In the genomic region with DNA sequence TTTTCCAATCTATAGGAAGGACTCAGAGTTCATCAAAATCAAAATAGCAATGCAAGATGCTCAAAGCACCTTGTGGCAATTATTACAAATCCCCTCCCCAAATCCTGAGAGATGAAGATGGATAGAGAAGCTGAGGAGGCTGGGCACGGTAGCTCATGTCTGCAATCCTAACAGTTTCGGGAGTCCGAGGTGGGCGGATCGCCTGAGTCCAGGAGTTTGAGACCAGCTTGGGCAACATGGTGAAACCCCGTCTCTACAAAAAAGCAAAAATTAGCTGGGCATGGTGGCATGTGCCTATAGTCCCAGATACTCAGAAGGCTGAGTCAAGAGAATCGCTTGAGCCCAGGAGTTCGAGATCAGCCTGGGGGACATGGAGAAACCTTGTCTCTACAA, we compare ENCODE assay signal across 16 cellular contexts. TPM values are rescaled to one million over a fixed set of nuclear protein-coding genes. Genes with fewer than 3 reads are reported as not detected.
DNase-seq lines count a peak whose midpoint lies in the region; ATAC-seq, FAIRE-seq and TF ChIP-seq lines count a peak whose summit lies in the region.
"Had no signal": no experiment of that assay in that cellular context is flagged by ENCODE, and none has a peak within 500 bp of the region (broad histone marks: within the 10 kb centered on the region; RNA-seq: fewer than 3 reads in every experiment).

No MANE protein-coding gene starts in this region.

- H3K4me3 ChIP-seq in right lobe of liver (no peak overlapping the region), HepG2 (replicated peaks in 1 of 3; ENCODE audit: insufficient read depth in 1 of 3, low read depth in 2 of 3, low read length in 3 of 3) (no peak overlapping the region), osteoblast (ENCODE audit: insufficient read depth, low read length) (no peak overlapping the region), mammary epithelial cell (replicated peaks in 1 of 3; ENCODE audit: insufficient read depth in 1 of 3, low read depth in 2 of 3, low read length in 3 of 3) (no peak overlapping the region)
- H3K4me3 ChIP-seq: BLaER1, GM12878, GM23248 had no signal

- peaks cover 4% of the 10 kb centered on the region for H3K27me3 Mint-ChIP-seq in brain
- H3K27me3 Mint-ChIP-seq in activated CD4-positive, alpha-beta memory T cell treated with anti-CD3 and anti-CD28 coated beads for 36 hours = no peaks in the 10 kb centered on the region

- POLR2A ChIA-PET in HepG2 (lab: Yijun Ruan, JAX) = interaction anchor here (0.7 to 1.7 kb wide), 2 partner anchors 34 to 74 kb away, joined by 4 to 8 read pairs; partner anchors contain the start of gene GAA
- POLR2A ChIA-PET in activated CD4-positive, alpha-beta memory T cell treated with anti-CD3 and anti-CD28 coated beads for 36 hours (lab: Charles Lee) = no interaction called here

- no peaks in the 10 kb centered on the region for H3K9me3 ChIP-seq in right lobe of liver
- no peaks in the 10 kb centered on the region for H3K9me3 ChIP-seq in HepG2 (ENCODE audit: low read length)
- H3K9me3 ChIP-seq in osteoblast (ENCODE audit: low read depth, low read length) = no peaks in the 10 kb centered on the region
- no peaks in the 10 kb centered on the region for H3K9me3 ChIP-seq in mammary epithelial cell (replicated peaks; ENCODE audit: insufficient read depth, low read length)
- H3K9me3 ChIP-seq: BLaER1 had no signal

- dilution Hi-C loops in mammary epithelial cell (cut with HindIII; ENCODE audit: low sequenced_read_pairs) = no loop called here

- peaks cover 3 to 63% (median 28%) of the 10 kb centered on the region in 4 donors for H3K4me1 ChIP-seq in right lobe of liver
- H3K4me1 ChIP-seq in HepG2 (ENCODE audit: insufficient read depth, low read length) = peaks cover 74% of the 10 kb centered on the region
- H3K4me1 ChIP-seq in osteoblast (ENCODE audit: insufficient read depth, low read length) = peaks cover 23% of the 10 kb centered on the region
- H3K4me1 ChIP-seq in mammary epithelial cell (ENCODE audit: insufficient read depth, low read length) = peaks cover 12% of the 10 kb centered on the region

- H3K79me2 ChIP-seq in HepG2 (ENCODE audit: insufficient read depth, low read length) (peaks cover 30% of the 10 kb centered on the region), osteoblast (ENCODE audit: insufficient read depth, low read length) (peaks cover 64% of the 10 kb centered on the region), mammary epithelial cell (ENCODE audit: insufficient read depth, low read length) (peaks cover 52% of the 10 kb centered on the region)

- H3K4me2 ChIP-seq in HepG2 (ENCODE audit: low read depth, low read length) = no peak overlapping the region
- H3K4me2 ChIP-seq in osteoblast (ENCODE audit: insufficient read depth, low read length) = no peak overlapping the region
- H3K4me2 ChIP-seq in mammary epithelial cell (ENCODE audit: insufficient read depth, low read depth, low read length) = no peak overlapping the region
- H3K4me2 ChIP-seq: BLaER1 had no signal

- H3K27ac Mint-ChIP-seq in brain = peak overlapping the region; percentile 25 to 89 (median 43)
- H3K27ac Mint-ChIP-seq in activated CD4-positive, alpha-beta memory T cell treated with anti-CD3 and anti-CD28 coated beads for 36 hours = no peak overlapping the region
- H3K27ac Mint-ChIP-seq: CD4-positive, CD25-positive, alpha-beta regulatory T cell had no signal

- peak overlapping the region in 2 of 5 experiments; percentile 4 to 45 for H3K4me3 Mint-ChIP-seq in brain
- H3K4me3 Mint-ChIP-seq in activated CD4-positive, alpha-beta memory T cell treated with anti-CD3 and anti-CD28 coated beads for 36 hours = no peak overlapping the region
- H3K4me3 Mint-ChIP-seq: CD4-positive, CD25-positive, alpha-beta regulatory T cell had no signal

- 93% methylated on average over 8 of the region's 8 CpGs for WGBS in right lobe of liver (ENCODE audit: insufficient coverage, low coverage, low lambda C conversion rate, missing lambda C conversion rate)
- 92% methylated on average over 8 of the region's 8 CpGs for WGBS in HepG2 (ENCODE audit: low lambda C conversion rate)
- WGBS in mammary epithelial cell (ENCODE audit: low coverage, missing lambda C conversion rate) = 96% methylated on average over 8 of the region's 8 CpGs

- no peak for TF ChIP-seq CTCF in right lobe of liver (IDR thresholded peaks at IDR 0.05)
- TF ChIP-seq CTCF in HepG2 (CRISPR knock-in tag; IDR thresholded peaks at IDR 0.05) = no peak
- TF ChIP-seq CTCF in brain (conservative IDR thresholded peaks at IDR 0.05) = no peak
- no peak for TF ChIP-seq CTCF in osteoblast (IDR thresholded peaks at IDR 0.05; ENCODE audit: extremely low read depth, low read depth, low read length)
- no peak for TF ChIP-seq CTCF in mammary epithelial cell (conservative IDR thresholded peaks at IDR 0.05 in 1 of 2, IDR thresholded peaks at IDR 0.05 in 1 of 2; ENCODE audit: extremely low read depth in 1 of 2, insufficient read depth in 1 of 2, low read depth in 1 of 2, low read length in 2 of 2)

- BruUV-seq in HepG2 (replicated peaks; lab: Mats Ljungman, UMichigan) = no TSS peak
- BruUV-seq in mammary epithelial cell (replicated peaks; lab: Mats Ljungman, UMichigan) = no TSS peak

- peaks cover 9% of the 10 kb centered on the region for H3K36me3 Mint-ChIP-seq in brain
- no peaks in the 10 kb centered on the region for H3K36me3 Mint-ChIP-seq in activated CD4-positive, alpha-beta memory T cell treated with anti-CD3 and anti-CD28 coated beads for 36 hours

- H2AFZ ChIP-seq in HepG2 (ENCODE audit: low read length) = no peak overlapping the region
- no peak overlapping the region for H2AFZ ChIP-seq in osteoblast (ENCODE audit: low read length)
- no peak overlapping the region for H2AFZ ChIP-seq in mammary epithelial cell (ENCODE audit: low read depth, low read length)
- H2AFZ ChIP-seq: GM23248 had no signal

- peaks cover 0 to 5% (median 0%) of the 10 kb centered on the region in 5 experiments for H3K9me3 Mint-ChIP-seq in brain
- no peaks in the 10 kb centered on the region for H3K9me3 Mint-ChIP-seq in activated CD4-positive, alpha-beta memory T cell treated with anti-CD3 and anti-CD28 coated beads for 36 hours
- H3K9me3 Mint-ChIP-seq: CD4-positive, CD25-positive, alpha-beta regulatory T cell had no signal

- TF ChIP-seq POLR2A in right lobe of liver (IDR thresholded peaks at IDR 0.05) (no peak), HepG2 (IDR thresholded peaks at IDR 0.05; ENCODE audit: insufficient read depth in 1 of 2, low read depth in 2 of 2, low read length in 2 of 2) (no peak)

- FAIRE-seq in HepG2 (lab: Jason Lieb, UNC) = no peak
- FAIRE-seq: GM12878, GM18507 had no signal

- peaks cover 17% of the 10 kb centered on the region; the same call in 1 of the 2 replicates for H4K20me1 ChIP-seq in HepG2 (ENCODE audit: insufficient read depth, low read length)
- peaks cover 52% of the 10 kb centered on the region for H4K20me1 ChIP-seq in osteoblast (ENCODE audit: insufficient read depth, low read length)
- no peaks in the 10 kb centered on the region for H4K20me1 ChIP-seq in mammary epithelial cell (ENCODE audit: insufficient read depth, low read length)

- TF ChIP-seq RAD21 in HepG2 (CRISPR knock-in tag; IDR thresholded peaks at IDR 0.05) = no peak

- intact Hi-C loops in right lobe of liver (cut with DNase I) (no loop called here), HepG2 (cut with micrococcal nuclease; ENCODE audit: unreplicated experiment) (no loop called here), mammary epithelial cell (cut with micrococcal nuclease) (no loop called here)
- intact Hi-C loops in activated CD4-positive, alpha-beta memory T cell treated with anti-CD3 and anti-CD28 coated beads for 36 hours (cut with micrococcal nuclease) = no loop called here

- ATAC-seq in right lobe of liver (no peak), HepG2 (no peak), GM19035 (IDR thresholded peaks at IDR 0.05; ENCODE audit: unreplicated experiment) (no peak)
- ATAC-seq: GM12878 had no signal

- peak overlapping the region in 2 of 3 donors; percentile 85 to 95 for H3K27ac ChIP-seq in right lobe of liver
- no peak overlapping the region for H3K27ac ChIP-seq in HepG2 (ENCODE audit: extremely low read length, insufficient read depth, low read length)
- no peak overlapping the region for H3K27ac ChIP-seq in osteoblast (ENCODE audit: low read depth, low read length)
- H3K27ac ChIP-seq in mammary epithelial cell (ENCODE audit: insufficient read depth, low read depth, low read length) = no peak overlapping the region
- H3K27ac ChIP-seq: 22Rv1, BLaER1, GM23248 had no signal

- in situ Hi-C loops in HepG2 (cut with HindIII; ENCODE audit: extremely low pct_ligation_motif_present, low pct_unique_long_range_greater_than_20kb) = no loop called here
- in situ Hi-C loops in mammary epithelial cell (cut with MboI; ENCODE audit: low sequenced_read_pairs in 2 of 2) = no loop called here

- H3K9ac ChIP-seq in HepG2 (ENCODE audit: insufficient read depth, low read depth, low read length) (no peak overlapping the region), mammary epithelial cell (ENCODE audit: insufficient read depth, low read length) (no peak overlapping the region)
- H3K9ac ChIP-seq: BLaER1, GM23248 had no signal

- DNase-seq in right lobe of liver = no peak
- no peak for DNase-seq in HepG2 (ENCODE audit: low spot score)
- DNase-seq in osteoblast (ENCODE audit: insufficient read length, low spot score, missing footprints) = peak; percentile 14
- no peak for DNase-seq in activated CD4-positive, alpha-beta memory T cell treated with anti-CD3 and anti-CD28 coated beads for 36 hours
- no peak for DNase-seq in mammary epithelial cell
- DNase-seq: AML-193; CD4-positive, CD25-positive, alpha-beta regulatory T cell; DMS79; GM23248; H7 had no signal

- no peaks in the 10 kb centered on the region for H3K27me3 ChIP-seq in right lobe of liver
- no peaks in the 10 kb centered on the region for H3K27me3 ChIP-seq in HepG2 (ENCODE audit: control insufficient read depth in 1 of 2, insufficient read depth in 2 of 2, low read length in 2 of 2)
- H3K27me3 ChIP-seq in osteoblast (ENCODE audit: insufficient read depth, low read length) = no peaks in the 10 kb centered on the region
- H3K27me3 ChIP-seq in mammary epithelial cell (ENCODE audit: insufficient read depth, low read length) = no peaks in the 10 kb centered on the region
- H3K27me3 ChIP-seq: BLaER1 had no signal

- TF ChIP-seq EP300 in HepG2 (IDR thresholded peaks at IDR 0.05; ENCODE audit: low read depth in 2 of 2, low read length in 2 of 2) (no peak), HepG2 (CRISPR knock-in tag; IDR thresholded peaks at IDR 0.05; ENCODE audit: borderline replicate concordance) (no peak)

- no peaks in the 10 kb centered on the region for H3K36me3 ChIP-seq in right lobe of liver
- H3K36me3 ChIP-seq in HepG2 (replicated peaks in 1 of 2; ENCODE audit: control insufficient read depth in 1 of 2, insufficient read depth in 2 of 2, low read length in 2 of 2) = 0 out of 5 replicates have a peak, but pooled peaks cover 0 to 2% of the 10 kb centered on the region in 2 experiments
- no peaks in the 10 kb centered on the region for H3K36me3 ChIP-seq in osteoblast (ENCODE audit: insufficient read depth, low read length)
- no peaks in the 10 kb centered on the region for H3K36me3 ChIP-seq in mammary epithelial cell (ENCODE audit: insufficient read depth, low read length)
- H3K36me3 ChIP-seq: BLaER1 had no signal

- CTCF ChIA-PET in HepG2 (lab: Yijun Ruan, JAX; ENCODE audit: low intra/inter-chr PET ratio, low total read pairs) = no interaction called here
- CTCF ChIA-PET in activated CD4-positive, alpha-beta memory T cell treated with anti-CD3 and anti-CD28 coated beads for 36 hours (lab: Charles Lee) = interaction anchor here (4.3 kb wide), 1 partner anchor 19 kb away, joined by 18 read pairs; no protein-coding TSS in a partner anchor
- CTCF ChIA-PET in mammary epithelial cell (lab: Charles Lee; ENCODE audit: low non-redundant PET) = interaction anchor here (0.5 kb wide), 1 partner anchor 11 kb away, joined by 11 read pairs; no protein-coding TSS in a partner anchor

- H3K4me1 Mint-ChIP-seq in brain = peaks cover 69% of the 10 kb centered on the region
- no peaks in the 10 kb centered on the region for H3K4me1 Mint-ChIP-seq in activated CD4-positive, alpha-beta memory T cell treated with anti-CD3 and anti-CD28 coated beads for 36 hours (ENCODE audit: low read depth)
- H3K4me1 Mint-ChIP-seq: CD4-positive, CD25-positive, alpha-beta regulatory T cell had no signal

RNA-seq across cellular contexts. Expression of gene TBC1D16, which starts 8.6 kb away (rescaled TPM):
- total RNA-seq in right lobe of liver = 10 to 100 TPM in 4 of 6 experiments, 1 to 10 TPM in 2; 5.8 to 21.0 (median 14.4) TPM
- 24.7 and 24.9 TPM in 2 replicates for total RNA-seq in HepG2 (2016; rRNA removed; fragmentation: Illumina TruSeq; extraction: Trizol)
- 4.0 and 5.5 TPM in 2 replicates for total RNA-seq in HepG2 (2016; cell fraction: cytosol; rRNA removed; fragmentation: Illumina TruSeq; extraction: Trizol; ENCODE audit: low read depth)
- 22.2 and 25.3 TPM in 2 replicates for total RNA-seq in HepG2 (2016; cell fraction: insoluble cytoplasmic fraction; rRNA removed; fragmentation: Illumina TruSeq; extraction: Trizol)
- total RNA-seq in HepG2 (2016; cell fraction: membrane; rRNA removed; fragmentation: Illumina TruSeq; extraction: Trizol) = 15.6 and 15.7 TPM in 2 replicates
- total RNA-seq in HepG2 (2016; cell fraction: nucleus; rRNA removed; fragmentation: Illumina TruSeq; extraction: Trizol) = 18.9 and 20.0 TPM in 2 replicates
- 14.9 and 18.6 TPM in 2 replicates for polyA plus RNA-seq in HepG2 (2011; rRNA removed)
- polyA plus RNA-seq in HepG2 (2011; cell fraction: cytosol; rRNA removed) = 10.0 and 12.5 TPM in 2 replicates
- 35.5 and 43.5 TPM in 2 replicates for polyA plus RNA-seq in HepG2 (2011; cell fraction: nucleus; rRNA removed)
- polyA plus RNA-seq in HepG2 (2012) = 20.5 and 25.8 TPM in 2 replicates
- 3.1 and 3.8 TPM in 2 replicates for polyA plus RNA-seq in HepG2 (2016; cell fraction: cytosol; fragmentation: Illumina TruSeq; extraction: Trizol; ENCODE audit: low read depth)
- 10.7 and 16.1 TPM in 2 replicates for polyA plus RNA-seq in HepG2 (2016; cell fraction: insoluble cytoplasmic fraction; fragmentation: Illumina TruSeq; extraction: Trizol; ENCODE audit: low read depth)
- 8.3 and 8.6 TPM in 2 replicates for polyA plus RNA-seq in HepG2 (2016; cell fraction: membrane; fragmentation: Illumina TruSeq; extraction: Trizol; ENCODE audit: low read depth)
- 19.8 and 20.3 TPM in 2 replicates for polyA plus RNA-seq in HepG2 (2016; cell fraction: nucleus; fragmentation: Illumina TruSeq; extraction: Trizol; ENCODE audit: insufficient read depth, low read depth)
- polyA minus RNA-seq in HepG2 (2011; rRNA and poly(A)+ RNA removed; ENCODE audit: low replicate concordance) = 7.0 and 54.0 TPM in 2 replicates
- 16.7 and 20.3 TPM in 2 replicates for polyA minus RNA-seq in HepG2 (2011; cell fraction: cytosol; rRNA and poly(A)+ RNA removed)
- 27.6 and 28.5 TPM in 2 replicates for polyA minus RNA-seq in HepG2 (2011; cell fraction: nucleus; rRNA and poly(A)+ RNA removed)
- 60.6 TPM for polyA plus RNA-seq in brain (ENCODE audit: insufficient read depth, low read depth, low replicate concordance)
- 63.1 and 68.8 TPM in 2 replicates for total RNA-seq in osteoblast
- total RNA-seq in activated CD4-positive, alpha-beta memory T cell treated with anti-CD3 and anti-CD28 coated beads for 36 hours = 1 to 10 TPM; 5.4 TPM
- 10 to 100 TPM; 20.7 to 28.3 TPM for total RNA-seq in mammary epithelial cell
- polyA plus RNA-seq in mammary epithelial cell = 7.5 TPM
- 33.0 TPM for polyA minus RNA-seq in mammary epithelial cell

RNA-seq across cellular contexts. Expression of gene CCDC40, which starts 9.4 kb away (rescaled TPM):
- total RNA-seq in right lobe of liver (1 to 10 TPM; 1.7 to 3.1 (median 2.1) TPM), HepG2 (2016; rRNA removed; fragmentation: Illumina TruSeq; extraction: Trizol) (3.8 and 5.5 TPM in 2 replicates), osteoblast (8.3 and 11.8 TPM in 2 replicates), mammary epithelial cell (1 to 10 TPM; 2.7 to 3.0 TPM)
- total RNA-seq in HepG2 (2016; cell fraction: cytosol; rRNA removed; fragmentation: Illumina TruSeq; extraction: Trizol; ENCODE audit: low read depth) = 46.8 and 47.3 TPM in 2 replicates
- 2.3 and 7.7 TPM in 2 replicates for total RNA-seq in HepG2 (2016; cell fraction: insoluble cytoplasmic fraction; rRNA removed; fragmentation: Illumina TruSeq; extraction: Trizol)
- total RNA-seq in HepG2 (2016; cell fraction: membrane; rRNA removed; fragmentation: Illumina TruSeq; extraction: Trizol) = 11.8 and 13.0 TPM in 2 replicates
- total RNA-seq in HepG2 (2016; cell fraction: nucleus; rRNA removed; fragmentation: Illumina TruSeq; extraction: Trizol) = 6.5 and 8.4 TPM in 2 replicates
- polyA plus RNA-seq in HepG2 (2011; rRNA removed) (4.1 and 4.8 TPM in 2 replicates), brain (ENCODE audit: insufficient read depth, low read depth, low replicate concordance) (10.0 TPM), mammary epithelial cell (0.82 TPM)
- 1.4 TPM in 2 replicates for polyA plus RNA-seq in HepG2 (2011; cell fraction: cytosol; rRNA removed)
- 17.6 and 21.2 TPM in 2 replicates for polyA plus RNA-seq in HepG2 (2011; cell fraction: nucleus; rRNA removed)
- 2.2 and 4.3 TPM in 2 replicates for polyA plus RNA-seq in HepG2 (2012)
- polyA plus RNA-seq in HepG2 (2016; cell fraction: cytosol; fragmentation: Illumina TruSeq; extraction: Trizol; ENCODE audit: low read depth) = 0.32 and 0.43 TPM in 2 replicates
- polyA plus RNA-seq in HepG2 (2016; cell fraction: insoluble cytoplasmic fraction; fragmentation: Illumina TruSeq; extraction: Trizol; ENCODE audit: low read depth) = 2.2 and 2.4 TPM in 2 replicates
- polyA plus RNA-seq in HepG2 (2016; cell fraction: membrane; fragmentation: Illumina TruSeq; extraction: Trizol; ENCODE audit: low read depth) = 0.74 and 0.84 TPM in 2 replicates
- polyA plus RNA-seq in HepG2 (2016; cell fraction: nucleus; fragmentation: Illumina TruSeq; extraction: Trizol; ENCODE audit: insufficient read depth, low read depth) = 19.3 and 21.2 TPM in 2 replicates
- polyA minus RNA-seq in HepG2 (2011; rRNA and poly(A)+ RNA removed; ENCODE audit: low replicate concordance) = 3.0 and 3.8 TPM in 2 replicates
- 1.8 and 4.1 TPM in 2 replicates for polyA minus RNA-seq in HepG2 (2011; cell fraction: cytosol; rRNA and poly(A)+ RNA removed)
- polyA minus RNA-seq in HepG2 (2011; cell fraction: nucleus; rRNA and poly(A)+ RNA removed) = 7.0 and 8.0 TPM in 2 replicates
- under 1 TPM; 0.82 to 1.00 TPM for total RNA-seq in activated CD4-positive, alpha-beta memory T cell treated with anti-CD3 and anti-CD28 coated beads for 36 hours
- not detected for polyA minus RNA-seq in mammary epithelial cell
- polyA plus RNA-seq: CD4-positive, CD25-positive, alpha-beta regulatory T cell had no signal

Comparison
In these comparisons a context has a peak if more than half of its experiments do, and no peak if none do; other contexts are left out.
1. H3K27ac ChIP-seq: peak in right lobe of liver (2 of 3); none in HepG2 (single experiment), osteoblast (single experiment) and mammary epithelial cell (single experiment).